ENCODE assay signal across 31 cellular contexts in the genomic region with DNA sequence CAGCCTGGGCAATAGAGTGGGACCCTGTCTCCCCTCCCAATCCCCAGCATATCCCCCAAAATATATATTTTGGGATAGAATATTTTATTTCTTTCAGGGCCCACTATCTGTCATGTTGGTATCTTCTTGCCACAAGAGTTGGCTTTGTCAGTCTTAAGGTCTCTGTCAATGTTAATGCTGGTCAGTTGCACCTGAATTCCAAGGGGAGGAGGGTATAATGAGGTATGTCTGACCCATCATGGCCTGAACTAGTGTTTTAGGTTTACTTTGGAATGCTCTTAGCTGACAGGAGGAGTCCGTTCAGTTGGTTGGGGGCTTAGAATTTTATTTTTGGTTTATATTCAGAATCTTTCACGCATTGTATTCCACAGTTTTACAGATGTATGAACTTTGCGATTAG.
"Had no signal": no experiment of that assay in that cellular context is flagged by ENCODE, and none has a peak within 500 bp of the region (broad histone marks: within the 10 kb centered on the region; RNA-seq: fewer than 3 reads in every experiment).

No MANE protein-coding gene starts in this region.

- H3K4me1 Mint-ChIP-seq: brain; central memory CD8-positive, alpha-beta T cell had no signal

- H3K4me3 ChIP-seq: ascending aorta, breast epithelium, cardiac muscle cell, esophagus squamous epithelium, gastroesophageal sphincter had no signal

- H3K9me3 ChIP-seq: ascending aorta, breast epithelium, esophagus squamous epithelium, gastroesophageal sphincter had no signal

- H3K36me3 Mint-ChIP-seq: activated naive CD4-positive, alpha-beta T cell treated with anti-CD3 and anti-CD28 coated beads, Interleukin-2, amount 10 ng/mL, durations not matched to agents 7 days and 5 days; activated naive CD8-positive, alpha-beta T cell treated with anti-CD3 and anti-CD28 coated beads, Interleukin-2, amount 10 ng/mL, durations not matched to agents 7 days and 5 days; brain had no signal

- H3K27me3 Mint-ChIP-seq: activated CD4-positive, alpha-beta memory T cell treated with anti-CD3 and anti-CD28 coated beads, Interleukin-2, amount 10 ng/mL, durations not matched to agents 7 days and 5 days; activated CD4-positive, alpha-beta T cell treated with anti-CD3 and anti-CD28 coated beads, Interleukin-2, amount 10 ng/mL, durations not matched to agents 7 days and 5 days; activated naive CD8-positive, alpha-beta T cell treated with anti-CD3 and anti-CD28 coated beads, Interleukin-2, amount 10 ng/mL, durations not matched to agents 7 days and 5 days had no signal

- FAIRE-seq: colon, endometrium, endothelial cell of umbilical vein had no signal

- H3K36me3 ChIP-seq: ascending aorta, breast epithelium, cardiac muscle cell, esophagus squamous epithelium, gastroesophageal sphincter had no signal

- H3K27ac ChIP-seq: ascending aorta, breast epithelium, cardiac muscle cell, epithelial cell of prostate, esophagus squamous epithelium, gastroesophageal sphincter had no signal

- ATAC-seq: activated naive CD4-positive, alpha-beta T cell treated with anti-CD3 and anti-CD28 coated beads, Interleukin-2, amount 50 U/mL, for 72 hours; activated T-cell treated with anti-CD3 and anti-CD28 coated beads, Interleukin-2, amount 50 U/mL, for 72 hours; effector memory CD8-positive, alpha-beta T cell; gastroesophageal sphincter had no signal

- H3K4me3 Mint-ChIP-seq: activated CD4-positive, alpha-beta memory T cell treated with anti-CD3 and anti-CD28 coated beads, Interleukin-2, amount 10 ng/mL, durations not matched to agents 7 days and 5 days; activated CD4-positive, alpha-beta T cell treated with anti-CD3 and anti-CD28 coated beads, Interleukin-2, amount 10 ng/mL, durations not matched to agents 7 days and 5 days; activated naive CD4-positive, alpha-beta T cell treated with anti-CD3 and anti-CD28 coated beads, Interleukin-2, amount 10 ng/mL, durations not matched to agents 7 days and 5 days; activated naive CD8-positive, alpha-beta T cell treated with anti-CD3 and anti-CD28 coated beads, Interleukin-2, amount 10 ng/mL, durations not matched to agents 7 days and 5 days; activated T-cell treated with anti-CD3 and anti-CD28 coated beads, Interleukin-2, amount 50 U/mL, for 24 hours; activated T-cell treated with anti-CD3 and anti-CD28 coated beads, Interleukin-2, amount 50 U/mL, for 72 hours; central memory CD8-positive, alpha-beta T cell; effector memory CD8-positive, alpha-beta T cell had no signal

- H3K27ac Mint-ChIP-seq: activated CD4-positive, alpha-beta memory T cell treated with anti-CD3 and anti-CD28 coated beads, Interleukin-2, amount 10 ng/mL, durations not matched to agents 7 days and 5 days; activated CD4-positive, alpha-beta T cell treated with anti-CD3 and anti-CD28 coated beads, Interleukin-2, amount 10 ng/mL, durations not matched to agents 7 days and 5 days; activated naive CD4-positive, alpha-beta T cell treated with anti-CD3 and anti-CD28 coated beads, Interleukin-2, amount 10 ng/mL, durations not matched to agents 7 days and 5 days; activated naive CD4-positive, alpha-beta T cell treated with anti-CD3 and anti-CD28 coated beads, Interleukin-2, amount 50 U/mL, for 72 hours; activated naive CD8-positive, alpha-beta T cell treated with anti-CD3 and anti-CD28 coated beads, Interleukin-2, amount 10 ng/mL, durations not matched to agents 7 days and 5 days; activated T-cell treated with anti-CD3 and anti-CD28 coated beads, Interleukin-2, amount 50 U/mL, for 24 hours; activated T-cell treated with anti-CD3 and anti-CD28 coated beads, Interleukin-2, amount 50 U/mL, for 72 hours; brain; effector memory CD8-positive, alpha-beta T cell had no signal

- H3K4me1 ChIP-seq: ascending aorta, breast epithelium, esophagus squamous epithelium, gastroesophageal sphincter had no signal

- H3K27me3 ChIP-seq: ascending aorta, breast epithelium, cardiac muscle cell, esophagus squamous epithelium had no signal

- DNase-seq: activated CD4-positive, alpha-beta memory T cell treated with anti-CD3 and anti-CD28 coated beads, Interleukin-2, amount 10 ng/mL, durations not matched to agents 7 days and 5 days; activated CD4-positive, alpha-beta T cell treated with anti-CD3 and anti-CD28 coated beads for 1 hour; activated CD4-positive, alpha-beta T cell treated with anti-CD3 and anti-CD28 coated beads for 4 hours; activated CD4-positive, alpha-beta T cell treated with anti-CD3 and anti-CD28 coated beads, Interleukin-2, amount 10 ng/mL, durations not matched to agents 7 days and 5 days; activated CD4-positive, alpha-beta T cell treated with anti-CD3 and anti-CD28 coated beads, Interleukin-2, amount 50 U/mL, for 4 hours; activated CD8-positive, alpha-beta memory T cell treated with anti-CD3 and anti-CD28 coated beads, Interleukin-2, amount 50 U/mL, for 48 hours; activated gamma-delta T cell; activated naive CD4-positive, alpha-beta T cell; activated naive CD4-positive, alpha-beta T cell treated with anti-CD3 and anti-CD28 coated beads, Interleukin-2, amount 10 ng/mL, durations not matched to agents 7 days and 5 days; activated naive CD8-positive, alpha-beta T cell treated with anti-CD3 and anti-CD28 coated beads, Interleukin-2, amount 10 ng/mL, durations not matched to agents 7 days and 5 days; activated T-cell treated with anti-CD3 and anti-CD28 coated beads for 4 hours; activated T-cell treated with anti-CD3 and anti-CD28 coated beads, Interleukin-2, amount 50 U/mL, for 24 hours; activated T-cell treated with anti-CD3 and anti-CD28 coated beads, Interleukin-2, amount 50 U/mL, for 72 hours; cortex of kidney; dermis blood vessel endothelial cell; effector CD4-positive, alpha-beta T cell; effector memory CD8-positive, alpha-beta T cell; esophagus squamous epithelium; foreskin melanocyte; T-helper 2 cell had no signal

- H3K9me3 Mint-ChIP-seq: activated CD4-positive, alpha-beta memory T cell treated with anti-CD3 and anti-CD28 coated beads, Interleukin-2, amount 10 ng/mL, durations not matched to agents 7 days and 5 days; activated CD4-positive, alpha-beta T cell treated with anti-CD3 and anti-CD28 coated beads, Interleukin-2, amount 10 ng/mL, durations not matched to agents 7 days and 5 days; activated naive CD4-positive, alpha-beta T cell treated with anti-CD3 and anti-CD28 coated beads, Interleukin-2, amount 10 ng/mL, durations not matched to agents 7 days and 5 days; activated naive CD8-positive, alpha-beta T cell treated with anti-CD3 and anti-CD28 coated beads, Interleukin-2, amount 10 ng/mL, durations not matched to agents 7 days and 5 days; activated T-cell treated with anti-CD3 and anti-CD28 coated beads, Interleukin-2, amount 50 U/mL, for 24 hours; brain; central memory CD8-positive, alpha-beta T cell; effector memory CD8-positive, alpha-beta T cell had no signal
